1 cellular context compared by ENCODE assay signal in genomic region chr9:82961504-82962125, GRCh38.
A peak's percentile ranks its signal among the peaks of the same experiment; 100 is the strongest.
TF ChIP-seq lines count a peak whose summit lies in the region.

No MANE protein-coding gene starts in this region.

TF ChIP-seq in GM12878, 131 proteins besides CTCF, POLR2A, EP300 and RAD21 (continued from another document):
- TF ChIP-seq IRF4 (IDR thresholded peaks at IDR 0.05; ENCODE audit: low read depth, low read length): 0 out of 2 replicates have a peak, but pooled peaks have one; percentile 19
